In genomic region chr16:16828913-16829398, GRCh38 we compare ENCODE assay signal across 1 cellular context.
TF ChIP-seq lines count a peak whose summit lies in the region.

No MANE protein-coding gene starts in this region.

TF ChIP-seq in K562, 482 proteins besides CTCF, POLR2A, EP300 and RAD21 (continued from another document):
- TF ChIP-seq ARID1B (IDR thresholded peaks at IDR 0.05), result peak; percentile 40; the same call in 1 of the 2 replicates
- TF ChIP-seq PTBP1 (IDR thresholded peaks at IDR 0.05; ENCODE audit: low read depth, low read length), result 0 out of 2 replicates have a peak, but pooled peaks have one; percentile 73
